ENCODE assay signal across 8 cellular contexts in the genomic region with DNA sequence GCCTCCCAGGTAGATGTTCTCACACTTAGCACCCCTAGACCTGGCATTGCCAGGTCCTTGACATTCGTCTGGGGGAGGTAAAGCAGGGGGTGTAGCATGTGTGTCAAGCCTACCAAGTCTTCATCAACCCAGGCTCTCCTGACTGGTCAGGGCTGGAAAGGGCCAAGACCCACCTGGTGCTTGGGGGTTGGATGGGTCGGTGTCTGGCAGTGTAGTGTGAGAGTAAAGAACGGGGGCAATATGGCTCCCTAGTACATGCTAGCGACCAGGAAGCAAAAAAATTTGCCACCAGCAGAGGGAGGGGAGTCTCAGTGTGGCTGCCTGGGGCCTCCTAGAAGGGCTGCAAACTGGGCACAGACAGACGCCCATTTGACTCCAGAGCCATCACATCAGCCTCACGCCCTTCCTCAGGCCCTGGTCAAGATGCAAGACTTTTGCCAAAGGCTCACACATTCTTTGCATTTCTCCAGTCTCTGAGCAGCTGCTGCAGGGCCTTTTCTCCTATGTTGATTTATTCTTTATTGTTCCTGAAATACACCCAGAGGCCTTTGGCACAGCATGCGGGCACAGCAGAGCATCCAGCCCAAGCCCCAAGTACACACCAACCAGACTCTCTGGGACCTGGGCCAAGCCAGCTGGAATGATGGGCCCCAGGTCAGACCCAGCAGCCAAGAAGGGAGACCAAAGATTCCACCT. TPM values are rescaled to one million over a fixed set of nuclear protein-coding genes. Genes with fewer than 3 reads are reported as not detected.
DNase-seq lines count a peak whose midpoint lies in the region; ATAC-seq lines count a peak whose summit lies in the region.

No MANE protein-coding gene starts in this region.

- peak; percentile 77 for DNase-seq in activated effector memory CD4-positive, alpha-beta T cell treated with anti-CD3 and anti-CD28 coated beads, Interleukin-2, amount 50 U/mL, for 16 hours
- DNase-seq in activated effector memory CD4-positive, alpha-beta T cell treated with Interleukin-2 at 50 U/mL for 16 hours: no peak
- DNase-seq in T-helper 2 cell treated with Interferon-gamma antibody and Interleukin-4, amounts not matched to agents 5 μg/mL and 100 μg/mL, for 36 hours (ENCODE audit: low spot score): no peak
- peak; percentile 44 for DNase-seq in effector CD4-positive, alpha-beta T cell
- peak; percentile 81 for DNase-seq in mucosa of gallbladder (ENCODE audit: low spot score)

- H3K9me3 Mint-ChIP-seq in T-helper 2 cell treated with Interferon-gamma antibody and Interleukin-4, amounts not matched to agents 5 μg/mL and 100 μg/mL, for 36 hours: no peaks in the 10 kb centered on the region

- peaks cover 20% of the 10 kb centered on the region for H3K36me3 Mint-ChIP-seq in T-helper 2 cell treated with Interferon-gamma antibody and Interleukin-4, amounts not matched to agents 5 μg/mL and 100 μg/mL, for 36 hours (ENCODE audit: low read depth)

- peak overlapping the region; percentile 81 for H3K4me3 Mint-ChIP-seq in T-helper 2 cell treated with Interferon-gamma antibody and Interleukin-4, amounts not matched to agents 5 μg/mL and 100 μg/mL, for 36 hours

- no peaks in the 10 kb centered on the region for H3K27me3 Mint-ChIP-seq in T-helper 2 cell treated with Interferon-gamma antibody and Interleukin-4, amounts not matched to agents 5 μg/mL and 100 μg/mL, for 36 hours (ENCODE audit: low read depth)

- H3K27ac Mint-ChIP-seq in T-helper 2 cell treated with Interferon-gamma antibody and Interleukin-4, amounts not matched to agents 5 μg/mL and 100 μg/mL, for 36 hours: peak overlapping the region; percentile 86

- peaks cover 89% of the 10 kb centered on the region for H3K4me1 Mint-ChIP-seq in T-helper 2 cell treated with Interferon-gamma antibody and Interleukin-4, amounts not matched to agents 5 μg/mL and 100 μg/mL, for 36 hours (ENCODE audit: low read depth)

- ATAC-seq in HG03095 (IDR thresholded peaks at IDR 0.05; ENCODE audit: unreplicated experiment) (no peak), HG02870 (IDR thresholded peaks at IDR 0.05; ENCODE audit: unreplicated experiment) (no peak), HG02763 (IDR thresholded peaks at IDR 0.05; ENCODE audit: unreplicated experiment) (no peak)

RNA-seq across cellular contexts. Expression of gene PNMA1, which starts 38.3 kb away (rescaled TPM):
- 79.5 TPM for total RNA-seq in mucosa of gallbladder

Comparison
In these comparisons a context has a peak if more than half of its experiments do, and no peak if none do; other contexts are left out.
1. DNase-seq: peak in activated effector memory CD4-positive, alpha-beta T cell treated with anti-CD3 and anti-CD28 coated beads, Interleukin-2, amount 50 U/mL, for 16 hours (single experiment), effector CD4-positive, alpha-beta T cell (single experiment) and mucosa of gallbladder (single experiment); none in activated effector memory CD4-positive, alpha-beta T cell treated with Interleukin-2 at 50 U/mL for 16 hours (single experiment) and T-helper 2 cell treated with Interferon-gamma antibody and Interleukin-4, amounts not matched to agents 5 μg/mL and 100 μg/mL, for 36 hours (single experiment).